16 cellular contexts compared by ENCODE assay signal in genomic region chr7:103031781-103032180, GRCh38. TPM values are rescaled to one million over a fixed set of nuclear protein-coding genes. Genes with fewer than 3 reads are reported as not detected.
DNase-seq lines count a peak whose midpoint lies in the region; ATAC-seq lines count a peak whose summit lies in the region.
"Had no signal": no experiment of that assay in that cellular context is flagged by ENCODE, and none has a peak within 500 bp of the region (broad histone marks: within the 10 kb centered on the region; RNA-seq: fewer than 3 reads in every experiment).

No MANE protein-coding gene starts in this region.

- ATAC-seq in GM19395 (IDR thresholded peaks at IDR 0.05; ENCODE audit: unreplicated experiment): no peak
- ATAC-seq: HepG2, Right ventricle myocardium inferior had no signal

- intact Hi-C loops in posterior vena cava (cut with DNase I): no loop called here

- DNase-seq in HT1080 (ENCODE audit: low read depth) (peak; percentile 23), astrocyte of the hippocampus (ENCODE audit: low read depth, low spot score) (peak; percentile 20), hepatic stellate cell (ENCODE audit: low spot score) (peak; percentile 27), stromal cell of bone marrow (ENCODE audit: low read depth) (peak; percentile 3), GOT3 (lab: John Stamatoyannopoulos, UW) (no peak), posterior vena cava (ENCODE audit: low spot score) (no peak), C1 segment of cervical spinal cord (lab: John Stamatoyannopoulos, UW) (no peak)
- DNase-seq: HFFc6; MV-4-11; NCI-H1436; NCI-H2029 treated with DMSO at 0.1 percent for 48 hours; NCI-H526; NK-92 treated with Interleukin-12 subunit alpha and Interleukin-12 subunit beta, amount 100 ng/mL, for 24 hours had no signal

RNA-seq across cellular contexts. Expression of gene FBXL13, which starts 42.8 kb away (rescaled TPM):
- 0.20 and 0.56 TPM in 2 replicates for total RNA-seq in HT1080 (2014; rRNA removed; shearing (Covaris generic))
- polyA plus RNA-seq in HT1080 (2015; cell fraction: cytosol; rRNA removed): 0.21 and 0.45 TPM in 2 replicates
- 0.64 and 0.75 TPM in 2 replicates for polyA plus RNA-seq in HT1080 (2015; cell fraction: nucleus; rRNA removed)
- total RNA-seq in posterior vena cava: 1 to 10 TPM; 1.7 to 3.2 TPM

RNA-seq across cellular contexts. Expression of gene ARMC10, which starts 43.2 kb away (rescaled TPM):
- total RNA-seq in HT1080 (2014; rRNA removed; shearing (Covaris generic)): 47.3 and 52.8 TPM in 2 replicates
- 52.8 and 57.7 TPM in 2 replicates for polyA plus RNA-seq in HT1080 (2015; cell fraction: cytosol; rRNA removed)
- polyA plus RNA-seq in HT1080 (2015; cell fraction: nucleus; rRNA removed): 20.5 and 20.7 TPM in 2 replicates
- 10 to 100 TPM; 35.4 to 36.2 TPM for total RNA-seq in posterior vena cava

Comparison
In these comparisons a context has a peak if more than half of its experiments do, and no peak if none do; other contexts are left out.
1. DNase-seq: peak in HT1080 (single experiment), astrocyte of the hippocampus (single experiment), hepatic stellate cell (single experiment) and stromal cell of bone marrow (single experiment); none in GOT3 (single experiment), posterior vena cava (single experiment) and C1 segment of cervical spinal cord (0 of 14).